25 cellular contexts compared by ENCODE assay signal in the genomic region with DNA sequence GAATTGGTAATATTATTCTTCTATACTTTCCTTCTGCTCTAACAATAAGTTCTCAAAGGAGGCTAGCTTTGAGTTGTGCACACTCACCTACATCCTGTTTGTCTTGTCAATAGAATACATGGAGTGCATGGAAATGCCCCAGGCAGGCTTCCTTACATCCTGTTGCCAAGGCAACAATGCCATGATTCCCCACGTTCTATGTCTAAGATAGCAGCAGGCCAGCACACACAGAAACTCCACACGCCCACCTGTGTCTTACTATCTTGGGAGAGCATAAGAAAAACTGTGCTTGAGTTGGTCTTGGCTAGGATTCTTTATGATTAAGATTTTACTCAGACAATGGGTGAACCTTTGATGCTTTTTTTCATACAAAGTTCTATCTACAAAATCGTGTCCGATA.
DNase-seq lines count a peak whose midpoint lies in the region; ATAC-seq and TF ChIP-seq lines count a peak whose summit lies in the region.
"Had no signal": no experiment of that assay in that cellular context is flagged by ENCODE, and none has a peak within 500 bp of the region (broad histone marks: within the 10 kb centered on the region; RNA-seq: fewer than 3 reads in every experiment).

No MANE protein-coding gene starts in this region.

- H3K27ac ChIP-seq in breast epithelium, result no peak overlapping the region
- H3K27ac ChIP-seq: heart right ventricle, HL-60, neutrophil, skin epidermis, tibial artery had no signal

- POLR2A ChIA-PET in MCF 10A (lab: Yijun Ruan, JAX), result interaction anchor here (1.3 kb wide), 1 partner anchor 58 kb away, joined by 4 read pairs; no protein-coding TSS in a partner anchor

- no peaks in the 10 kb centered on the region for H3K4me1 ChIP-seq in breast epithelium
- H3K4me1 ChIP-seq: heart right ventricle had no signal

- no peaks in the 10 kb centered on the region for H3K9me3 ChIP-seq in breast epithelium
- H3K9me3 ChIP-seq: neutrophil, tibial artery had no signal

- no peak for TF ChIP-seq CTCF in MCF 10A (IDR thresholded peaks at IDR 0.05; ENCODE audit: unreplicated experiment)
- no peak for TF ChIP-seq CTCF in breast epithelium (IDR thresholded peaks at IDR 0.05)

- no peak overlapping the region for H3K4me3 Mint-ChIP-seq in MCF 10A (ENCODE audit: unreplicated experiment)
- no peak overlapping the region for H3K4me3 Mint-ChIP-seq in activated CD8-positive, alpha-beta memory T cell treated with anti-CD3 and anti-CD28 coated beads, Interleukin-2, amount 10 ng/mL, durations not matched to agents 7 days and 5 days
- H3K4me3 Mint-ChIP-seq: B cell; stimulated activated naive CD8-positive, alpha-beta T cell treated with anti-CD3 and anti-CD28 coated beads, Interleukin-15, Interleukin-2, amounts not matched to agents 100 ng/mL and 50 ng/mL, for 24 hours had no signal

- H3K9me3 Mint-ChIP-seq in MCF 10A (ENCODE audit: unreplicated experiment), result peaks cover 9% of the 10 kb centered on the region
- peaks cover 4% of the 10 kb centered on the region for H3K9me3 Mint-ChIP-seq in activated CD8-positive, alpha-beta memory T cell treated with anti-CD3 and anti-CD28 coated beads, Interleukin-2, amount 10 ng/mL, durations not matched to agents 7 days and 5 days (ENCODE audit: low read depth)

- no peak overlapping the region for H3K4me3 ChIP-seq in breast epithelium
- H3K4me3 ChIP-seq: heart right ventricle, skin epidermis, tibial artery had no signal

- ATAC-seq in activated CD8-positive, alpha-beta memory T cell treated with anti-CD3 and anti-CD28 coated beads, Interleukin-2, amount 10 ng/mL, durations not matched to agents 7 days and 5 days, result no peak
- ATAC-seq in GM21447 (IDR thresholded peaks at IDR 0.05; ENCODE audit: unreplicated experiment), result no peak
- ATAC-seq: heart right ventricle, left lobe of liver had no signal

- no peaks in the 10 kb centered on the region for H3K4me1 Mint-ChIP-seq in MCF 10A (ENCODE audit: insufficient read depth, unreplicated experiment)
- H3K4me1 Mint-ChIP-seq in activated CD8-positive, alpha-beta memory T cell treated with anti-CD3 and anti-CD28 coated beads, Interleukin-2, amount 10 ng/mL, durations not matched to agents 7 days and 5 days, result no peaks in the 10 kb centered on the region
- H3K4me1 Mint-ChIP-seq: B cell had no signal

- H3K36me3 Mint-ChIP-seq in MCF 10A (ENCODE audit: insufficient read depth, unreplicated experiment), result no peaks in the 10 kb centered on the region
- no peaks in the 10 kb centered on the region for H3K36me3 Mint-ChIP-seq in activated CD8-positive, alpha-beta memory T cell treated with anti-CD3 and anti-CD28 coated beads, Interleukin-2, amount 10 ng/mL, durations not matched to agents 7 days and 5 days

- intact Hi-C loops in MCF 10A (cut with micrococcal nuclease) (no loop called here), breast epithelium (cut with DNase I; ENCODE audit: low total_unique reads) (no loop called here)

- H3K27me3 ChIP-seq in breast epithelium, result no peaks in the 10 kb centered on the region
- H3K27me3 ChIP-seq: heart right ventricle, neutrophil, tibial artery had no signal

- no peak for TF ChIP-seq POLR2A in breast epithelium (IDR thresholded peaks at IDR 0.05)

- DNase-seq in MCF 10A (ENCODE audit: unreplicated experiment) (peak; percentile 4), breast epithelium (ENCODE audit: low spot score in 2 of 2) (no peak), anterior cingulate cortex (lab: John Stamatoyannopoulos, UW) (peak in 33 of 58 donors; percentile 0 to 78 (median 28)), inferior parietal cortex (ENCODE audit: extremely low spot score) (peak; percentile 67), H4 (ENCODE audit: low spot score) (no peak), NCI-H187 (lab: John Stamatoyannopoulos, UW) (no peak)
- DNase-seq in activated CD8-positive, alpha-beta memory T cell treated with anti-CD3 and anti-CD28 coated beads, Interleukin-2, amount 10 ng/mL, durations not matched to agents 7 days and 5 days, result no peak
- DNase-seq: activated CD4-positive, alpha-beta T cell treated with anti-CD3 and anti-CD28 coated beads, Interleukin-2, amount 50 U/mL, for 4 hours; activated naive CD4-positive, alpha-beta T cell treated with Interleukin-2 at 50 U/mL for 16 hours; DMS79 treated with DMSO at 0.1 percent for 48 hours; effector CD8-positive, alpha-beta T cell; heart right ventricle; Karpas-422; mesendoderm; NCI-H1694 treated with DMSO at 0.1 percent for 48 hours; NCI-H524 treated with DMSO at 0.1 percent for 48 hours; T-helper 1 cell; tibial artery had no signal

- CTCF ChIA-PET in MCF 10A (lab: Yijun Ruan, JAX), result no interaction called here
- CTCF ChIA-PET in activated CD8-positive, alpha-beta memory T cell treated with anti-CD3 and anti-CD28 coated beads, Interleukin-2, amount 10 ng/mL, durations not matched to agents 7 days and 5 days (lab: Charles Lee), result no interaction called here

- no peaks in the 10 kb centered on the region for H3K36me3 ChIP-seq in breast epithelium
- H3K36me3 ChIP-seq: heart right ventricle, neutrophil, tibial artery had no signal

- BruUV-seq in MCF 10A (replicated peaks; lab: Mats Ljungman, UMichigan), result no TSS peak

- no peak overlapping the region for H3K27ac Mint-ChIP-seq in MCF 10A (ENCODE audit: low read depth, unreplicated experiment)
- H3K27ac Mint-ChIP-seq in activated CD8-positive, alpha-beta memory T cell treated with anti-CD3 and anti-CD28 coated beads, Interleukin-2, amount 10 ng/mL, durations not matched to agents 7 days and 5 days, result no peak overlapping the region
- H3K27ac Mint-ChIP-seq: B cell; stimulated activated naive CD8-positive, alpha-beta T cell treated with anti-CD3 and anti-CD28 coated beads, Interleukin-15, Interleukin-2, amounts not matched to agents 100 ng/mL and 50 ng/mL, for 24 hours had no signal

- no peaks in the 10 kb centered on the region for H3K27me3 Mint-ChIP-seq in MCF 10A (ENCODE audit: insufficient read depth, unreplicated experiment)
- H3K27me3 Mint-ChIP-seq in activated CD8-positive, alpha-beta memory T cell treated with anti-CD3 and anti-CD28 coated beads, Interleukin-2, amount 10 ng/mL, durations not matched to agents 7 days and 5 days, result no peaks in the 10 kb centered on the region
- H3K27me3 Mint-ChIP-seq: B cell; stimulated activated naive CD8-positive, alpha-beta T cell treated with anti-CD3 and anti-CD28 coated beads, Interleukin-15, Interleukin-2, amounts not matched to agents 100 ng/mL and 50 ng/mL, for 24 hours had no signal

Comparison
In these comparisons a context has a peak if more than half of its experiments do, and no peak if none do; other contexts are left out.
1. DNase-seq: peak in MCF 10A (single experiment), anterior cingulate cortex (33 of 58) and inferior parietal cortex (single experiment); none in breast epithelium (0 of 2), H4 (single experiment), activated CD8-positive, alpha-beta memory T cell treated with anti-CD3 and anti-CD28 coated beads, Interleukin-2, amount 10 ng/mL, durations not matched to agents 7 days and 5 days (single experiment) and NCI-H187 (0 of 2).